17 cellular contexts compared by ENCODE assay signal in genomic region chr16:89349947-89350633, GRCh38.
DNase-seq lines count a peak whose midpoint lies in the region; ATAC-seq, FAIRE-seq and TF ChIP-seq lines count a peak whose summit lies in the region.
"Had no signal": no experiment of that assay in that cellular context is flagged by ENCODE, and none has a peak within 500 bp of the region (broad histone marks: within the 10 kb centered on the region; RNA-seq: fewer than 3 reads in every experiment).

No MANE protein-coding gene starts in this region.

- peaks cover 10% of the 10 kb centered on the region for H3K36me3 ChIP-seq in RWPE2 (ENCODE audit: low read depth)
- H3K36me3 ChIP-seq in GM12878 (ENCODE audit: control insufficient read depth in 2 of 2, insufficient read depth in 2 of 2, low read length in 1 of 2), result peaks cover 0 to 8% of the 10 kb centered on the region in 2 experiments; a peak in 3 of 4 replicates
- H3K36me3 ChIP-seq: ovary had no signal

- H3K27ac Mint-ChIP-seq in activated CD4-positive, alpha-beta T cell treated with anti-CD3 and anti-CD28 coated beads, Interleukin-2, amount 10 ng/mL, durations not matched to agents 7 days and 5 days, result peak overlapping the region; percentile 39
- peak overlapping the region; percentile 1 for H3K27ac Mint-ChIP-seq in stimulated activated memory B cell treated with anti-CD40 and anti-IgM and Interleukin-4, amounts not matched to agents 10 μg/mL and 1 μg/mL and 100 μg/mL, for 72 hours

- TF ChIP-seq RAD21 in GM12878 (IDR thresholded peaks at IDR 0.05; ENCODE audit: insufficient read depth, low read depth, low read length), result no peak

- RAD21 ChIA-PET in GM12878 (lab: Charles Lee; ENCODE audit: unreplicated experiment), result interaction anchor here (1.0 kb wide), 1 partner anchor 11 kb away, joined by 3 read pairs; no protein-coding TSS in a partner anchor

- in situ Hi-C loops in GM12878 (cut with MboI), result no loop called here

- no peak overlapping the region for H2AFZ ChIP-seq in GM12878 (ENCODE audit: control insufficient read depth, low read depth, low read length)

- no peak for TF ChIP-seq EP300 in GM12878 (IDR thresholded peaks at IDR 0.05; ENCODE audit: borderline replicate concordance in 1 of 2, control insufficient read depth in 1 of 2, low read depth in 2 of 2, low read length in 2 of 2)

- TF ChIP-seq CTCF in RWPE2 (IDR thresholded peaks at IDR 0.05; ENCODE audit: poor library complexity, severe bottlenecking), result no peak
- TF ChIP-seq CTCF in GM12878 (IDR thresholded peaks at IDR 0.05 in 2 of 3, conservative IDR thresholded peaks at IDR 0.05 in 1 of 3; ENCODE audit: control insufficient read depth in 2 of 3, extremely low read depth in 1 of 3, insufficient read depth in 1 of 3, low read depth in 3 of 3, low read length in 3 of 3), result no peak

- BruUV-seq in GM12878 (replicated peaks; lab: Mats Ljungman, UMichigan), result no TSS peak

- intact Hi-C loops in GM12878 (cut with micrococcal nuclease; ENCODE audit: unreplicated experiment), result no loop called here

- ATAC-seq in RWPE2 (ENCODE audit: low read depth) (no peak), GM12878 (peak; percentile 24; the same call in 2 of the 3 replicates), GM19035 (IDR thresholded peaks at IDR 0.05; ENCODE audit: unreplicated experiment) (no peak), HG02763 (IDR thresholded peaks at IDR 0.05; ENCODE audit: unreplicated experiment) (no peak), HG02610 (IDR thresholded peaks at IDR 0.05; ENCODE audit: unreplicated experiment) (no peak)
- no peak for ATAC-seq in stimulated activated memory B cell treated with anti-CD40 and anti-IgM and Interleukin-4, amounts not matched to agents 10 μg/mL and 1 μg/mL and 100 μg/mL, for 72 hours
- ATAC-seq: body of pancreas, left colon had no signal

- H3K9me3 ChIP-seq in RWPE2 (ENCODE audit: severe bottlenecking) (no peaks in the 10 kb centered on the region), GM12878 (replicated peaks; ENCODE audit: control insufficient read depth, insufficient read depth, low read length) (no peaks in the 10 kb centered on the region)
- H3K9me3 ChIP-seq: body of pancreas, ovary had no signal

- CTCF ChIA-PET in activated CD4-positive, alpha-beta T cell treated with anti-CD3 and anti-CD28 coated beads, Interleukin-2, amount 10 ng/mL, durations not matched to agents 7 days and 5 days (lab: Charles Lee), result interaction anchor here (1.3 kb wide), 1 partner anchor 148 kb away, joined by 3 read pairs; no protein-coding TSS in a partner anchor
- CTCF ChIA-PET in GM12878 (lab: Yijun Ruan, JAX), result interaction anchor here (1.1 kb wide), 1 partner anchor 12 kb away, joined by 4 read pairs; no protein-coding TSS in a partner anchor

- peaks cover 12% of the 10 kb centered on the region for H4K20me1 ChIP-seq in GM12878 (ENCODE audit: control insufficient read depth, insufficient read depth)

- peaks cover 23% of the 10 kb centered on the region for H3K36me3 Mint-ChIP-seq in activated CD4-positive, alpha-beta T cell treated with anti-CD3 and anti-CD28 coated beads, Interleukin-2, amount 10 ng/mL, durations not matched to agents 7 days and 5 days (ENCODE audit: low read depth)
- H3K36me3 Mint-ChIP-seq in stimulated activated memory B cell treated with anti-CD40 and anti-IgM and Interleukin-4, amounts not matched to agents 10 μg/mL and 1 μg/mL and 100 μg/mL, for 72 hours, result peaks cover 30% of the 10 kb centered on the region

- H3K9me3 Mint-ChIP-seq in activated CD4-positive, alpha-beta T cell treated with anti-CD3 and anti-CD28 coated beads, Interleukin-2, amount 10 ng/mL, durations not matched to agents 7 days and 5 days, result no peaks in the 10 kb centered on the region
- no peaks in the 10 kb centered on the region for H3K9me3 Mint-ChIP-seq in stimulated activated memory B cell treated with anti-CD40 and anti-IgM and Interleukin-4, amounts not matched to agents 10 μg/mL and 1 μg/mL and 100 μg/mL, for 72 hours

- POLR2A ChIA-PET in activated CD4-positive, alpha-beta T cell treated with anti-CD3 and anti-CD28 coated beads, Interleukin-2, amount 10 ng/mL, durations not matched to agents 7 days and 5 days (lab: Charles Lee), result no interaction called here
- POLR2A ChIA-PET in GM12878 (lab: Charles Lee), result interaction anchor here (0.5 to 1.0 kb wide), 4 partner anchors 52 to 523 kb away, joined by 3 to 7 read pairs (median 3); partner anchors contain the start of gene TCF25

- H3K27me3 ChIP-seq in RWPE2 (ENCODE audit: insufficient read depth, poor library complexity, severe bottlenecking) (no peaks in the 10 kb centered on the region), GM12878 (replicated peaks in 1 of 2; ENCODE audit: control insufficient read depth in 2 of 2, insufficient read depth in 2 of 2, low read length in 1 of 2) (no peaks in the 10 kb centered on the region)
- H3K27me3 ChIP-seq: body of pancreas, dorsolateral prefrontal cortex, ovary had no signal

- peaks cover 87% of the 10 kb centered on the region for H3K4me1 Mint-ChIP-seq in activated CD4-positive, alpha-beta T cell treated with anti-CD3 and anti-CD28 coated beads, Interleukin-2, amount 10 ng/mL, durations not matched to agents 7 days and 5 days
- H3K4me1 Mint-ChIP-seq in stimulated activated memory B cell treated with anti-CD40 and anti-IgM and Interleukin-4, amounts not matched to agents 10 μg/mL and 1 μg/mL and 100 μg/mL, for 72 hours, result peaks cover 81% of the 10 kb centered on the region

- 75% methylated on average over 8 of the region's 8 CpGs for WGBS in GM12878 (ENCODE audit: insufficient coverage, insufficient replicate concordance, low lambda C conversion rate, missing lambda C conversion rate)

- TF ChIP-seq POLR2A in GM12878 (IDR thresholded peaks at IDR 0.05; ENCODE audit: low read depth, low read length), result no peak

- H3K79me2 ChIP-seq in GM12878 (ENCODE audit: control insufficient read depth, insufficient read depth, low read length), result peaks cover 85% of the 10 kb centered on the region

- H3K4me3 ChIP-seq in RWPE2 (ENCODE audit: severe bottlenecking), result no peak overlapping the region
- no peak overlapping the region for H3K4me3 ChIP-seq in GM12878
- H3K4me3 ChIP-seq: body of pancreas, ovary, skin epidermis had no signal

- H3K4me1 ChIP-seq in RWPE2 (ENCODE audit: insufficient read depth, poor library complexity, severe bottlenecking) (peaks cover 53% of the 10 kb centered on the region), GM12878 (ENCODE audit: control insufficient read depth, insufficient read depth, low read length) (peaks cover 11% of the 10 kb centered on the region)

- H3K4me3 Mint-ChIP-seq in activated CD4-positive, alpha-beta T cell treated with anti-CD3 and anti-CD28 coated beads, Interleukin-2, amount 10 ng/mL, durations not matched to agents 7 days and 5 days, result peak overlapping the region; percentile 3
- no peak overlapping the region for H3K4me3 Mint-ChIP-seq in stimulated activated memory B cell treated with anti-CD40 and anti-IgM and Interleukin-4, amounts not matched to agents 10 μg/mL and 1 μg/mL and 100 μg/mL, for 72 hours

- no peak overlapping the region for H3K9ac ChIP-seq in GM12878 (ENCODE audit: control insufficient read depth, insufficient read depth, low read length)

- H3K27ac ChIP-seq in RWPE2 (ENCODE audit: poor library complexity, severe bottlenecking) (peak overlapping the region; percentile 74), GM12878 (ENCODE audit: control insufficient read depth, insufficient read depth) (no peak overlapping the region)
- H3K27ac ChIP-seq: body of pancreas, ovary, skin epidermis had no signal

- no peak for FAIRE-seq in GM12878 (lab: Jason Lieb, UNC)
- FAIRE-seq: G401.6 had no signal

- SMC1A ChIA-PET in GM12878 (lab: Charles Lee; ENCODE audit: uncharacterized antibody, unreplicated experiment), result interaction anchor here (0.8 to 1.9 kb wide), 2 partner anchors 15 to 19 kb away, joined by 3 to 5 read pairs; no protein-coding TSS in a partner anchor

- DNase-seq in activated CD4-positive, alpha-beta T cell treated with anti-CD3 and anti-CD28 coated beads, Interleukin-2, amount 10 ng/mL, durations not matched to agents 7 days and 5 days, result peak; percentile 56
- DNase-seq in activated CD4-positive, alpha-beta T cell treated with anti-CD3 and anti-CD28 coated beads, Interleukin-2, amount 50 U/mL, for 1 hour, result no peak
- no peak for DNase-seq in RWPE2 (ENCODE audit: low spot score)
- DNase-seq in GM12878 (ENCODE audit: low read depth, low spot score), result no peak
- DNase-seq: body of pancreas, Calu3, left colon, NCI-H1436, NCI-H446 had no signal

- H3K27me3 Mint-ChIP-seq in activated CD4-positive, alpha-beta T cell treated with anti-CD3 and anti-CD28 coated beads, Interleukin-2, amount 10 ng/mL, durations not matched to agents 7 days and 5 days, result no peaks in the 10 kb centered on the region
- no peaks in the 10 kb centered on the region for H3K27me3 Mint-ChIP-seq in stimulated activated memory B cell treated with anti-CD40 and anti-IgM and Interleukin-4, amounts not matched to agents 10 μg/mL and 1 μg/mL and 100 μg/mL, for 72 hours

- H3K4me2 ChIP-seq in GM12878 (ENCODE audit: control insufficient read depth, insufficient read depth), result peak overlapping the region; percentile 38

TF ChIP-seq in GM12878, 131 proteins besides CTCF, POLR2A, EP300 and RAD21 (continues in another document):
- TF ChIP-seq IKZF2 (IDR thresholded peaks at IDR 0.05) (peak; percentile 51 to 66), IKZF1 (conservative IDR thresholded peaks at IDR 0.05) (peak; percentile 39), BHLHE40 (IDR thresholded peaks at IDR 0.05; ENCODE audit: borderline replicate concordance in 1 of 2, low read depth in 2 of 2, low read length in 1 of 2) (peak in 1 of 2 experiments; percentile 6; a peak in 1 of 4 replicates), SREBF1 (IDR thresholded peaks at IDR 0.05; ENCODE audit: low read length) (no peak), MTA2 (IDR thresholded peaks at IDR 0.05; ENCODE audit: low read depth) (peak; percentile 25; the same call in 1 of the 2 replicates), ZNF207 (IDR thresholded peaks at IDR 0.05; ENCODE audit: borderline replicate concordance) (no peak), ZBED1 (IDR thresholded peaks at IDR 0.05; ENCODE audit: borderline replicate concordance) (0 out of 2 replicates have a peak, but pooled peaks have one; percentile 23), RBBP5 (conservative IDR thresholded peaks at IDR 0.05) (no peak), ZNF622 (IDR thresholded peaks at IDR 0.05) (no peak), RFX5 (IDR thresholded peaks at IDR 0.05; ENCODE audit: low read depth, low read length) (peak; percentile 65; the same call in 1 of the 2 replicates), SMAD5 (IDR thresholded peaks at IDR 0.05; ENCODE audit: low read depth) (no peak), RELA (IDR thresholded peaks at IDR 0.05; ENCODE audit: borderline replicate concordance, partially characterized antibody) (no peak), TCF7 (IDR thresholded peaks at IDR 0.05; ENCODE audit: borderline replicate concordance) (peak; percentile 95)
